Comparison of ENCODE assay signal across 40 cellular contexts in genomic region chr2:140552634-140553033, GRCh38.
"Had no signal": no experiment of that assay in that cellular context is flagged by ENCODE, and none has a peak within 500 bp of the region (broad histone marks: within the 10 kb centered on the region; RNA-seq: fewer than 3 reads in every experiment).

No MANE protein-coding gene starts in this region.

- H3K27ac ChIP-seq: adrenal gland, ascending aorta, body of pancreas, brain microvascular endothelial cell, breast epithelium, cardiac muscle cell had no signal

- DNase-seq: activated effector memory CD4-positive, alpha-beta T cell treated with anti-CD3 and anti-CD28 coated beads, Interleukin-2, amount 50 U/mL, for 16 hours; activated effector memory CD4-positive, alpha-beta T cell treated with Interleukin-2 at 50 U/mL for 16 hours; activated gamma-delta T cell; activated gamma-delta T cell treated with Interleukin-2 at 50 U/mL for 16 hours; activated naive CD4-positive, alpha-beta T cell; activated naive CD4-positive, alpha-beta T cell treated with anti-CD3 and anti-CD28 coated beads for 36 hours; activated naive CD4-positive, alpha-beta T cell treated with anti-CD3 and anti-CD28 coated beads, Interleukin-2, amount 10 ng/mL, durations not matched to agents 7 days and 5 days; activated naive CD4-positive, alpha-beta T cell treated with anti-CD3 and anti-CD28 coated beads, Interleukin-2, amount 50 U/mL, for 16 hours; activated naive CD4-positive, alpha-beta T cell treated with Interleukin-2 at 50 U/mL for 16 hours; activated naive CD8-positive, alpha-beta T cell treated with anti-CD3 and anti-CD28 coated beads for 36 hours; activated naive CD8-positive, alpha-beta T cell treated with anti-CD3 and anti-CD28 coated beads, Interleukin-2, amount 10 ng/mL, durations not matched to agents 7 days and 5 days; activated naive CD8-positive, alpha-beta T cell treated with anti-CD3 and anti-CD28 coated beads, Interleukin-2, amount 50 U/mL, for 24 hours; activated T-cell treated with anti-CD3 and anti-CD28 coated beads, Interleukin-2, amount 50 U/mL, for 1 hour; activated T-cell treated with anti-CD3 and anti-CD28 coated beads, Interleukin-2, amount 50 U/mL, for 24 hours; activated T-cell treated with anti-CD3 and anti-CD28 coated beads, Interleukin-2, amount 50 U/mL, for 4 hours; activated T-cell treated with anti-CD3 and anti-CD28 coated beads, Interleukin-2, amount 50 U/mL, for 48 hours; activated T-cell treated with anti-CD3 and anti-CD28 coated beads, Interleukin-2, amount 50 U/mL, for 72 hours; adrenal gland; amniotic stem cell; amygdala; anterior cingulate cortex; aorta; body of pancreas; brain microvascular endothelial cell; caudate nucleus; central memory CD4-positive, alpha-beta T cell; cerebellar nuclear complex had no signal

- H3K27me3 ChIP-seq: adrenal gland, ascending aorta, body of pancreas, brain microvascular endothelial cell, breast epithelium, cardiac muscle cell had no signal

- H3K9me3 ChIP-seq: adrenal gland, ascending aorta, body of pancreas, breast epithelium had no signal

- H3K4me1 ChIP-seq: adrenal gland, ascending aorta, breast epithelium had no signal

- ATAC-seq: activated naive CD4-positive, alpha-beta T cell treated with anti-CD3 and anti-CD28 coated beads, Interleukin-2, amount 50 U/mL, for 72 hours; activated naive CD8-positive, alpha-beta T cell treated with anti-CD3 and anti-CD28 coated beads, Interleukin-2, amount 50 U/mL, for 24 hours; activated T-cell treated with anti-CD3 and anti-CD28 coated beads, Interleukin-2, amount 50 U/mL, for 4 hours; activated T-cell treated with anti-CD3 and anti-CD28 coated beads, Interleukin-2, amount 50 U/mL, for 72 hours; activated T-helper 17 cell treated with anti-CD3 and anti-CD28 coated beads, Interleukin-2, amount 50 U/mL, for 72 hours; body of pancreas had no signal

- H3K4me3 Mint-ChIP-seq: activated naive CD4-positive, alpha-beta T cell treated with anti-CD3 and anti-CD28 coated beads for 36 hours; activated naive CD4-positive, alpha-beta T cell treated with anti-CD3 and anti-CD28 coated beads, Interleukin-2, amount 10 ng/mL, durations not matched to agents 7 days and 5 days; activated naive CD4-positive, alpha-beta T cell treated with anti-CD3 and anti-CD28 coated beads, Interleukin-2, amount 50 U/mL, for 24 hours; activated naive CD8-positive, alpha-beta T cell; activated naive CD8-positive, alpha-beta T cell treated with anti-CD3 and anti-CD28 coated beads for 36 hours; activated naive CD8-positive, alpha-beta T cell treated with anti-CD3 and anti-CD28 coated beads, Interleukin-2, amount 10 ng/mL, durations not matched to agents 7 days and 5 days; activated naive CD8-positive, alpha-beta T cell treated with anti-CD3 and anti-CD28 coated beads, Interleukin-2, amount 50 U/mL, for 24 hours; activated T-cell treated with anti-CD3 and anti-CD28 coated beads, Interleukin-2, amount 50 U/mL, for 24 hours; activated T-cell treated with anti-CD3 and anti-CD28 coated beads, Interleukin-2, amount 50 U/mL, for 4 hours; activated T-cell treated with anti-CD3 and anti-CD28 coated beads, Interleukin-2, amount 50 U/mL, for 72 hours; activated T-helper 1 cell treated with anti-CD3 and anti-CD28 coated beads, Interleukin-12 subunit alpha, Interleukin-12 subunit beta, Interleukin-2, Interleukin-4 antibody, amounts not matched to agents 30 ng/mL and 10 ng/mL and 1 ng/mL, durations not matched to agents 14 hours and 24 hours and 36 hours; activated T-helper 17 cell treated with anti-CD3 and anti-CD28 coated beads, Interleukin-2, amount 50 U/mL, for 72 hours; brain; central memory CD8-positive, alpha-beta T cell had no signal

- H3K36me3 Mint-ChIP-seq: activated naive CD4-positive, alpha-beta T cell treated with anti-CD3 and anti-CD28 coated beads, Interleukin-2, amount 10 ng/mL, durations not matched to agents 7 days and 5 days; activated naive CD4-positive, alpha-beta T cell treated with anti-CD3 and anti-CD28 coated beads, Interleukin-2, amount 50 U/mL, for 24 hours; activated naive CD4-positive, alpha-beta T cell treated with anti-CD3 and anti-CD28 coated beads, Interleukin-2, amount 50 U/mL, for 72 hours; activated naive CD8-positive, alpha-beta T cell; activated naive CD8-positive, alpha-beta T cell treated with anti-CD3 and anti-CD28 coated beads for 36 hours; activated naive CD8-positive, alpha-beta T cell treated with anti-CD3 and anti-CD28 coated beads, Interleukin-2, amount 10 ng/mL, durations not matched to agents 7 days and 5 days; brain had no signal

- H3K27ac Mint-ChIP-seq: activated naive CD4-positive, alpha-beta T cell treated with anti-CD3 and anti-CD28 coated beads for 36 hours; activated naive CD4-positive, alpha-beta T cell treated with anti-CD3 and anti-CD28 coated beads, Interleukin-2, amount 10 ng/mL, durations not matched to agents 7 days and 5 days; activated naive CD4-positive, alpha-beta T cell treated with anti-CD3 and anti-CD28 coated beads, Interleukin-2, amount 50 U/mL, for 24 hours; activated naive CD4-positive, alpha-beta T cell treated with anti-CD3 and anti-CD28 coated beads, Interleukin-2, amount 50 U/mL, for 72 hours; activated naive CD8-positive, alpha-beta T cell; activated naive CD8-positive, alpha-beta T cell treated with anti-CD3 and anti-CD28 coated beads for 36 hours; activated naive CD8-positive, alpha-beta T cell treated with anti-CD3 and anti-CD28 coated beads, Interleukin-2, amount 10 ng/mL, durations not matched to agents 7 days and 5 days; activated naive CD8-positive, alpha-beta T cell treated with anti-CD3 and anti-CD28 coated beads, Interleukin-2, amount 50 U/mL, for 24 hours; activated T-cell treated with anti-CD3 and anti-CD28 coated beads, Interleukin-2, amount 50 U/mL, for 24 hours; activated T-cell treated with anti-CD3 and anti-CD28 coated beads, Interleukin-2, amount 50 U/mL, for 72 hours; activated T-helper 1 cell treated with anti-CD3 and anti-CD28 coated beads, Interleukin-12 subunit alpha, Interleukin-12 subunit beta, Interleukin-2, Interleukin-4 antibody, amounts not matched to agents 30 ng/mL and 10 ng/mL and 1 ng/mL, durations not matched to agents 14 hours and 24 hours and 36 hours; activated T-helper 17 cell treated with anti-CD3 and anti-CD28 coated beads, Interleukin-2, amount 50 U/mL, for 72 hours; activated T-helper 2 cell treated with anti-CD3 and anti-CD28 coated beads, Interferon-gamma antibody, Interleukin-2, Interleukin-4, amounts not matched to agents 10 μg/mL and 5 μg/mL and 100 μg/mL, durations not matched to agents 14 hours and 24 hours and 36 hours; brain had no signal

- H3K36me3 ChIP-seq: adrenal gland, ascending aorta, brain microvascular endothelial cell, breast epithelium, cardiac muscle cell had no signal

- H3K4me3 ChIP-seq: adrenal gland, ascending aorta, body of pancreas, breast epithelium, cardiac muscle cell had no signal

- H3K27me3 Mint-ChIP-seq: activated naive CD4-positive, alpha-beta T cell treated with anti-CD3 and anti-CD28 coated beads, Interleukin-2, amount 10 ng/mL, durations not matched to agents 7 days and 5 days; activated naive CD4-positive, alpha-beta T cell treated with anti-CD3 and anti-CD28 coated beads, Interleukin-2, amount 50 U/mL, for 24 hours; activated naive CD8-positive, alpha-beta T cell; activated naive CD8-positive, alpha-beta T cell treated with anti-CD3 and anti-CD28 coated beads for 36 hours; activated naive CD8-positive, alpha-beta T cell treated with anti-CD3 and anti-CD28 coated beads, Interleukin-2, amount 10 ng/mL, durations not matched to agents 7 days and 5 days; activated naive CD8-positive, alpha-beta T cell treated with anti-CD3 and anti-CD28 coated beads, Interleukin-2, amount 50 U/mL, for 24 hours; activated T-cell treated with anti-CD3 and anti-CD28 coated beads, Interleukin-2, amount 50 U/mL, for 24 hours; activated T-helper 17 cell treated with anti-CD3 and anti-CD28 coated beads, Interleukin-2, amount 50 U/mL, for 72 hours; brain; central memory CD8-positive, alpha-beta T cell had no signal

- FAIRE-seq: astrocyte, bronchial epithelial cell had no signal

- H3K4me1 Mint-ChIP-seq: activated naive CD4-positive, alpha-beta T cell treated with anti-CD3 and anti-CD28 coated beads, Interleukin-2, amount 10 ng/mL, durations not matched to agents 7 days and 5 days; activated naive CD4-positive, alpha-beta T cell treated with anti-CD3 and anti-CD28 coated beads, Interleukin-2, amount 50 U/mL, for 24 hours; activated naive CD8-positive, alpha-beta T cell treated with anti-CD3 and anti-CD28 coated beads for 36 hours; activated naive CD8-positive, alpha-beta T cell treated with anti-CD3 and anti-CD28 coated beads, Interleukin-2, amount 10 ng/mL, durations not matched to agents 7 days and 5 days; activated naive CD8-positive, alpha-beta T cell treated with anti-CD3 and anti-CD28 coated beads, Interleukin-2, amount 50 U/mL, for 24 hours; activated T-helper 17 cell treated with anti-CD3 and anti-CD28 coated beads, Interleukin-2, amount 50 U/mL, for 72 hours; central memory CD8-positive, alpha-beta T cell had no signal

- H3K9me3 Mint-ChIP-seq: activated T-helper 1 cell treated with anti-CD3 and anti-CD28 coated beads, Interleukin-12 subunit alpha, Interleukin-12 subunit beta, Interleukin-2, Interleukin-4 antibody, amounts not matched to agents 30 ng/mL and 10 ng/mL and 1 ng/mL, durations not matched to agents 14 hours and 24 hours and 36 hours had no signal
